Comparison of ENCODE assay signal across 1 cellular context in the genomic region with DNA sequence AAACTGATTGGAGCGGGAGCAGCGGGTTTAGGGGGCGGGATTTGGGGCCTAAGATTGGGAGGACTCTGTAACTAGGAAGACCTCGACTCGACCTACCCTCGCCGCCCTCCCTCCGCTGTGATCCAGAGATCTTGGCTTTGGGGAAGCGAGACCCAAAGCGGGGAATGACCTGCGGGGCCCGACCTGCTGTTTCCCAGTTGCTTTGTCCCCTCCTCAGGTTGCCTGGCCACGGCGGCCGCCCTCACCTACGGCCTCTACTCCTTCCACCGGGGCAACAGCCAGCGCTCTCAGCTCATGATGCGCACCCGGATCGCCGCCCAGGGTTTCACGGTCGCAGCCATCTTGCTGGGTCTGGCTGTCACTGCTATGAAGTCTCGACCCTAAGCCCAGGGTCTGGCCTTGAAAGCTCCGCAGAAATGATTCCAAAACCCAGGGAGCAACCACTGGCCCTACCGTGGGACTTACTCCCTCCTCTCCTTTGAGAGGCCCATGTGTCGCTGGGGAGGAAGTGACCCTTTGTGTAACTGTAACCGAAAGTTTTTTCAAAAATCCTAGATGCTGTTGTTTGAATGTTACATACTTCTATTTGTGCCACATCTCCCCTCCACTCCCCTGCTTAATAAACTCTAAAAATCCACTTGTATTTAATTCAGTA.
TF ChIP-seq lines count a peak whose summit lies in the region.

No MANE protein-coding gene starts in this region.

TF ChIP-seq in HepG2, 621 proteins besides CTCF, POLR2A, EP300 and RAD21 (continued from another document):
- TF ChIP-seq, protein P1, sequence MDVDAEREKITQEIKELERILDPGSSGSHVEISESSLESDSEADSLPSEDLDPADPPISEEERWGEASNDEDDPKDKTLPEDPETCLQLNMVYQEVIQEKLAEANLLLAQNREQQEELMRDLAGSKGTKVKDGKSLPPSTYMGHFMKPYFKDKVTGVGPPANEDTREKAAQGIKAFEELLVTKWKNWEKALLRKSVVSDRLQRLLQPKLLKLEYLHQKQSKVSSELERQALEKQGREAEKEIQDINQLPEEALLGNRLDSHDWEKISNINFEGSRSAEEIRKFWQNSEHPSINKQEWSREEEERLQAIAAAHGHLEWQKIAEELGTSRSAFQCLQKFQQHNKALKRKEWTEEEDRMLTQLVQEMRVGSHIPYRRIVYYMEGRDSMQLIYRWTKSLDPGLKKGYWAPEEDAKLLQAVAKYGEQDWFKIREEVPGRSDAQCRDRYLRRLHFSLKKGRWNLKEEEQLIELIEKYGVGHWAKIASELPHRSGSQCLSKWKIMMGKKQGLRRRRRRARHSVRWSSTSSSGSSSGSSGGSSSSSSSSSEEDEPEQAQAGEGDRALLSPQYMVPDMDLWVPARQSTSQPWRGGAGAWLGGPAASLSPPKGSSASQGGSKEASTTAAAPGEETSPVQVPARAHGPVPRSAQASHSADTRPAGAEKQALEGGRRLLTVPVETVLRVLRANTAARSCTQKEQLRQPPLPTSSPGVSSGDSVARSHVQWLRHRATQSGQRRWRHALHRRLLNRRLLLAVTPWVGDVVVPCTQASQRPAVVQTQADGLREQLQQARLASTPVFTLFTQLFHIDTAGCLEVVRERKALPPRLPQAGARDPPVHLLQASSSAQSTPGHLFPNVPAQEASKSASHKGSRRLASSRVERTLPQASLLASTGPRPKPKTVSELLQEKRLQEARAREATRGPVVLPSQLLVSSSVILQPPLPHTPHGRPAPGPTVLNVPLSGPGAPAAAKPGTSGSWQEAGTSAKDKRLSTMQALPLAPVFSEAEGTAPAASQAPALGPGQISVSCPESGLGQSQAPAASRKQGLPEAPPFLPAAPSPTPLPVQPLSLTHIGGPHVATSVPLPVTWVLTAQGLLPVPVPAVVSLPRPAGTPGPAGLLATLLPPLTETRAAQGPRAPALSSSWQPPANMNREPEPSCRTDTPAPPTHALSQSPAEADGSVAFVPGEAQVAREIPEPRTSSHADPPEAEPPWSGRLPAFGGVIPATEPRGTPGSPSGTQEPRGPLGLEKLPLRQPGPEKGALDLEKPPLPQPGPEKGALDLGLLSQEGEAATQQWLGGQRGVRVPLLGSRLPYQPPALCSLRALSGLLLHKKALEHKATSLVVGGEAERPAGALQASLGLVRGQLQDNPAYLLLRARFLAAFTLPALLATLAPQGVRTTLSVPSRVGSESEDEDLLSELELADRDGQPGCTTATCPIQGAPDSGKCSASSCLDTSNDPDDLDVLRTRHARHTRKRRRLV (CRISPR knock-in tag; IDR thresholded peaks at IDR 0.05): no peak
- TF ChIP-seq FOXO1 (CRISPR knock-in tag; IDR thresholded peaks at IDR 0.05) (no peak; the same call in 1 of the 2 replicates), AGO1 (IDR thresholded peaks at IDR 0.05; ENCODE audit: low read depth, low read length, poor library complexity, severe bottlenecking) (peak; percentile 81), GATA4 (IDR thresholded peaks at IDR 0.05; ENCODE audit: borderline replicate concordance, low read depth) (peak; percentile 9; the same call in 1 of the 2 replicates), HOXA9 (CRISPR knock-in tag; IDR thresholded peaks at IDR 0.05; ENCODE audit: borderline replicate concordance) (0 out of 2 replicates have a peak, but pooled peaks have one; percentile 22), SIX1 (CRISPR knock-in tag; IDR thresholded peaks at IDR 0.05; ENCODE audit: borderline replicate concordance) (0 out of 2 replicates have a peak, but pooled peaks have one; percentile 8), ZNF563 (CRISPR knock-in tag; IDR thresholded peaks at IDR 0.05) (peak; percentile 50; the same call in 1 of the 2 replicates), PHF20 (CRISPR knock-in tag; IDR thresholded peaks at IDR 0.05) (peak; percentile 70), ZNF460 (CRISPR knock-in tag; IDR thresholded peaks at IDR 0.05; ENCODE audit: borderline replicate concordance) (peak; percentile 4; the same call in 1 of the 2 replicates), MED1 (CRISPR knock-in tag; IDR thresholded peaks at IDR 0.05) (0 out of 2 replicates have a peak, but pooled peaks have one; percentile 4), TAF1 (CRISPR knock-in tag; IDR thresholded peaks at IDR 0.05) (peak; percentile 66), ZNF724P (CRISPR knock-in tag; IDR thresholded peaks at IDR 0.05; ENCODE audit: borderline replicate concordance) (0 out of 2 replicates have a peak, but pooled peaks have one; percentile 15), SALL1 (CRISPR knock-in tag; IDR thresholded peaks at IDR 0.05) (peak; percentile 55), GZF1 (CRISPR knock-in tag; IDR thresholded peaks at IDR 0.05) (no peak; the same call in 1 of the 2 replicates)
- TF ChIP-seq, protein P2, sequence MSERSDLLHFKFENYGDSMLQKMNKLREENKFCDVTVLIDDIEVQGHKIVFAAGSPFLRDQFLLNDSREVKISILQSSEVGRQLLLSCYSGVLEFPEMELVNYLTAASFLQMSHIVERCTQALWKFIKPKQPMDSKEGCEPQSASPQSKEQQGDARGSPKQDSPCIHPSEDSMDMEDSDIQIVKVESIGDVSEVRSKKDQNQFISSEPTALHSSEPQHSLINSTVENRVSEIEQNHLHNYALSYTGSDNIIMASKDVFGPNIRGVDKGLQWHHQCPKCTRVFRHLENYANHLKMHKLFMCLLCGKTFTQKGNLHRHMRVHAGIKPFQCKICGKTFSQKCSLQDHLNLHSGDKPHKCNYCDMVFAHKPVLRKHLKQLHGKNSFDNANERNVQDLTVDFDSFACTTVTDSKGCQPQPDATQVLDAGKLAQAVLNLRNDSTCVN (CRISPR knock-in tag; IDR thresholded peaks at IDR 0.05; ENCODE audit: borderline replicate concordance): 0 out of 2 replicates have a peak, but pooled peaks have one; percentile 41
- TF ChIP-seq, protein P3, sequence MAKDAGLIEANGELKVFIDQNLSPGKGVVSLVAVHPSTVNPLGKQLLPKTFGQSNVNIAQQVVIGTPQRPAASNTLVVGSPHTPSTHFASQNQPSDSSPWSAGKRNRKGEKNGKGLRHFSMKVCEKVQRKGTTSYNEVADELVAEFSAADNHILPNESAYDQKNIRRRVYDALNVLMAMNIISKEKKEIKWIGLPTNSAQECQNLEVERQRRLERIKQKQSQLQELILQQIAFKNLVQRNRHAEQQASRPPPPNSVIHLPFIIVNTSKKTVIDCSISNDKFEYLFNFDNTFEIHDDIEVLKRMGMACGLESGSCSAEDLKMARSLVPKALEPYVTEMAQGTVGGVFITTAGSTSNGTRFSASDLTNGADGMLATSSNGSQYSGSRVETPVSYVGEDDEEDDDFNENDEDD (CRISPR knock-in tag; IDR thresholded peaks at IDR 0.05; ENCODE audit: borderline replicate concordance): 0 out of 2 replicates have a peak, but pooled peaks have one; percentile 6
- TF ChIP-seq, protein P4, sequence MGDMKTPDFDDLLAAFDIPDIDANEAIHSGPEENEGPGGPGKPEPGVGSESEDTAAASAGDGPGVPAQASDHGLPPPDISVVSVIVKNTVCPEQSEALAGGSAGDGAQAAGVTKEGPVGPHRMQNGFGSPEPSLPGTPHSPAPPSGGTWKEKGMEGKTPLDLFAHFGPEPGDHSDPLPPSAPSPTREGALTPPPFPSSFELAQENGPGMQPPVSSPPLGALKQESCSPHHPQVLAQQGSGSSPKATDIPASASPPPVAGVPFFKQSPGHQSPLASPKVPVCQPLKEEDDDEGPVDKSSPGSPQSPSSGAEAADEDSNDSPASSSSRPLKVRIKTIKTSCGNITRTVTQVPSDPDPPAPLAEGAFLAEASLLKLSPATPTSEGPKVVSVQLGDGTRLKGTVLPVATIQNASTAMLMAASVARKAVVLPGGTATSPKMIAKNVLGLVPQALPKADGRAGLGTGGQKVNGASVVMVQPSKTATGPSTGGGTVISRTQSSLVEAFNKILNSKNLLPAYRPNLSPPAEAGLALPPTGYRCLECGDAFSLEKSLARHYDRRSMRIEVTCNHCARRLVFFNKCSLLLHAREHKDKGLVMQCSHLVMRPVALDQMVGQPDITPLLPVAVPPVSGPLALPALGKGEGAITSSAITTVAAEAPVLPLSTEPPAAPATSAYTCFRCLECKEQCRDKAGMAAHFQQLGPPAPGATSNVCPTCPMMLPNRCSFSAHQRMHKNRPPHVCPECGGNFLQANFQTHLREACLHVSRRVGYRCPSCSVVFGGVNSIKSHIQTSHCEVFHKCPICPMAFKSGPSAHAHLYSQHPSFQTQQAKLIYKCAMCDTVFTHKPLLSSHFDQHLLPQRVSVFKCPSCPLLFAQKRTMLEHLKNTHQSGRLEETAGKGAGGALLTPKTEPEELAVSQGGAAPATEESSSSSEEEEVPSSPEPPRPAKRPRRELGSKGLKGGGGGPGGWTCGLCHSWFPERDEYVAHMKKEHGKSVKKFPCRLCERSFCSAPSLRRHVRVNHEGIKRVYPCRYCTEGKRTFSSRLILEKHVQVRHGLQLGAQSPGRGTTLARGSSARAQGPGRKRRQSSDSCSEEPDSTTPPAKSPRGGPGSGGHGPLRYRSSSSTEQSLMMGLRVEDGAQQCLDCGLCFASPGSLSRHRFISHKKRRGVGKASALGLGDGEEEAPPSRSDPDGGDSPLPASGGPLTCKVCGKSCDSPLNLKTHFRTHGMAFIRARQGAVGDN (CRISPR knock-in tag; IDR thresholded peaks at IDR 0.05): peak; percentile 41
- TF ChIP-seq, protein P5, sequence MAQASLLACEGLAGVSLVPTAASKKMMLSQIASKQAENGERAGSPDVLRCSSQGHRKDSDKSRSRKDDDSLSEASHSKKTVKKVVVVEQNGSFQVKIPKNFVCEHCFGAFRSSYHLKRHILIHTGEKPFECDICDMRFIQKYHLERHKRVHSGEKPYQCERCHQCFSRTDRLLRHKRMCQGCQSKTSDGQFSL (CRISPR knock-in tag; IDR thresholded peaks at IDR 0.05): no peak
